Comparison of ENCODE assay signal across 9 cellular contexts in genomic region chr3:139388077-139388476, GRCh38. TPM values are rescaled to one million over a fixed set of nuclear protein-coding genes. Genes with fewer than 3 reads are reported as not detected.
DNase-seq lines count a peak whose midpoint lies in the region; ATAC-seq, FAIRE-seq and TF ChIP-seq lines count a peak whose summit lies in the region.
"Had no signal": no experiment of that assay in that cellular context is flagged by ENCODE, and none has a peak within 500 bp of the region (broad histone marks: within the 10 kb centered on the region; RNA-seq: fewer than 3 reads in every experiment).

No MANE protein-coding gene starts in this region.

- H3K27me3 ChIP-seq in BLaER1 (no peaks in the 10 kb centered on the region), bronchial epithelial cell (ENCODE audit: control insufficient read depth, insufficient read depth, low read length) (no peaks in the 10 kb centered on the region)

- peak overlapping the region; percentile 88 for H3K4me2 ChIP-seq in BLaER1

- TF ChIP-seq CTCF in bronchial epithelial cell (IDR thresholded peaks at IDR 0.05; ENCODE audit: insufficient read depth, low read length, severe bottlenecking) (no peak), nephron (IDR thresholded peaks at IDR 0.05; ENCODE audit: unreplicated experiment in 3 of 3) (no peak)

- peaks cover 15% of the 10 kb centered on the region for H3K36me3 ChIP-seq in BLaER1
- no peaks in the 10 kb centered on the region for H3K36me3 ChIP-seq in bronchial epithelial cell (ENCODE audit: control insufficient read depth, insufficient read depth, low read length)

- H3K27ac Mint-ChIP-seq in nephron = peak overlapping the region; percentile 4 to 76 (median 16)

- no peak for DNase-seq in Jurkat, Clone E6-1 (ENCODE audit: low read depth, low spot score)
- DNase-seq in bronchial epithelial cell (ENCODE audit: low read depth) (no peak), SKM-1 (lab: John Stamatoyannopoulos, UW; ENCODE audit: unreplicated experiment) (no peak)
- DNase-seq: NCI-H187 had no signal

- no peak for ATAC-seq in HG02798 (IDR thresholded peaks at IDR 0.05; ENCODE audit: poor library complexity, unreplicated experiment)
- ATAC-seq in HG03108 (IDR thresholded peaks at IDR 0.05; ENCODE audit: unreplicated experiment) = no peak
- ATAC-seq in HG03135 (IDR thresholded peaks at IDR 0.05; ENCODE audit: unreplicated experiment) = no peak

- peak overlapping the region; percentile 91 to 92 (median 91) for H3K4me3 Mint-ChIP-seq in nephron

- no peak overlapping the region for H3K4me3 ChIP-seq in BLaER1
- peak overlapping the region; percentile 66; the same call in 1 of the 2 replicates for H3K4me3 ChIP-seq in Jurkat, Clone E6-1 (ENCODE audit: low read length)
- peak overlapping the region; percentile 96 for H3K4me3 ChIP-seq in bronchial epithelial cell (ENCODE audit: low read depth, low read length)

- H3K36me3 Mint-ChIP-seq in nephron (ENCODE audit: low read depth) = no peaks in the 10 kb centered on the region

- H4K20me1 ChIP-seq in BLaER1 = peaks cover 62% of the 10 kb centered on the region

- H3K27ac ChIP-seq in BLaER1 = no peak overlapping the region

- no peak for FAIRE-seq in bronchial epithelial cell (lab: Jason Lieb, UNC)

- H3K4me1 Mint-ChIP-seq in nephron = peaks cover 54% of the 10 kb centered on the region

- H3K9me3 ChIP-seq in BLaER1 = no peaks in the 10 kb centered on the region

- no peaks in the 10 kb centered on the region for H3K9me3 Mint-ChIP-seq in nephron

- H3K4me1 ChIP-seq in BLaER1 = peaks cover 31% of the 10 kb centered on the region

- H3K27me3 Mint-ChIP-seq in nephron (ENCODE audit: low read depth) = no peaks in the 10 kb centered on the region

- no peak overlapping the region for H3K9ac ChIP-seq in BLaER1

RNA-seq across cellular contexts. Expression of gene COPB2, which starts 1.4 kb away (rescaled TPM):
- polyA plus RNA-seq in Jurkat, Clone E6-1 (2012; ENCODE audit: insufficient read depth, insufficient read length) = 102 TPM
- total RNA-seq in bronchial epithelial cell = 171 and 219 TPM in 2 replicates

RNA-seq across cellular contexts. Expression of gene MRPS22, which starts 44.3 kb away (rescaled TPM):
- 92.0 TPM for polyA plus RNA-seq in Jurkat, Clone E6-1 (2012; ENCODE audit: insufficient read depth, insufficient read length)
- 77.7 and 94.2 TPM in 2 replicates for total RNA-seq in bronchial epithelial cell
